In the genomic region with DNA sequence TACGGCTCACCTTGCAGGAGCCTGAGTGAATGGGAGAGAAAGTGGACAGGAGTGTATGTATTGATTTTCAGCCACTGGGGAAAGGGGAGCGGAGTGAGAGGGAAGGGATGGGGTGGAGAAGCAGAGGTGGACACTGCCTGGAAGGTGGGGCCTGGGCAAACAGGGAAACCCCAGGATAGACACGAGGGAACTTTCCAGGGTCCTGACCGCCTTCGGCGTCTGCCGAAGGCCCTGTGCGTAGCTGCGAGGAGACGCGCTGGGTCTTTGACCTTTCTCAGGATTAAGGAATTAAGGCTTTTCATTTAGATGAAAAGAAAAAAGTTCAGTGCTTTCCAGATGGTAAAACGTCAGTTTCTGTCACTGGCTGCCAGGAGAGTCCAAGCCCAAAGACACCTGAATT, we compare ENCODE assay signal across 1 cellular context.
TF ChIP-seq lines count a peak whose summit lies in the region.

No MANE protein-coding gene starts in this region.

TF ChIP-seq in Ishikawa, 13 proteins besides CTCF, POLR2A, EP300 and RAD21 (continued from another document):
- TF ChIP-seq REST (IDR thresholded peaks at IDR 0.05; ENCODE audit: low read depth), result peak; percentile 67
